Comparison of ENCODE assay signal across 1 cellular context in genomic region chr16:68233085-68233834, GRCh38.
A peak's percentile ranks its signal among the peaks of the same experiment; 100 is the strongest.
TF ChIP-seq lines count a peak whose summit lies in the region.

No MANE protein-coding gene starts in this region.

TF ChIP-seq in H1, 55 proteins besides CTCF, POLR2A, EP300 and RAD21:
- TF ChIP-seq MAX (IDR thresholded peaks at IDR 0.05), result no peak
- peak; percentile 18; the same call in 1 of the 2 replicates for TF ChIP-seq POLR2AphosphoS5 (IDR thresholded peaks at IDR 0.05; ENCODE audit: low read depth, low read length)
